Comparison of ENCODE assay signal across 25 cellular contexts in the genomic region with DNA sequence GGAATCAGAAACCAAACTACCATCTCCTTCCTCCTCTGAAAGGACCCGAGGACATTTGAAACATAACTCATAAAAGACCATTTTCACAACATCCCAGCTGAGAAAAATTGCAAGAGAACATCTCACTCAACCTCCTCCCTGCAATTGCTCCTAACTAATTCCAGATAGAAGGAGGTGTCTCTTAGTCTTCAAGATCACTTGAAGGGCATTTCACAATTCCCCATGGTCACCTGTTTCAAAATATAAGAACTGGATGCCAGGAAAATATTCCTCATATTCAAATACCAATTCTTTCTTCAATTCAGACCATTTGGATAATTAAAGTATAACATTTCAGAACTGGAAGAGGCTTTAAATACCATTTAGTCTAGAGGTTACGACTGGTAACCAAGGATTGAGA.
"Had no signal": no experiment of that assay in that cellular context is flagged by ENCODE, and none has a peak within 500 bp of the region (broad histone marks: within the 10 kb centered on the region; RNA-seq: fewer than 3 reads in every experiment).

No MANE protein-coding gene starts in this region.

- H3K36me3 Mint-ChIP-seq: immature natural killer cell had no signal

- H3K9me3 Mint-ChIP-seq: naive thymus-derived CD8-positive, alpha-beta T cell had no signal

- ATAC-seq: esophagus mucosa; heart right ventricle; left colon; left ventricle myocardium superior; mucosa of descending colon; naive thymus-derived CD8-positive, alpha-beta T cell; right cardiac atrium had no signal

- H3K4me1 Mint-ChIP-seq: immature natural killer cell; naive thymus-derived CD8-positive, alpha-beta T cell had no signal

- H3K27me3 ChIP-seq: dorsolateral prefrontal cortex, heart right ventricle, ovary, tibial artery, upper lobe of left lung had no signal

- H3K4me3 Mint-ChIP-seq: immature natural killer cell; naive thymus-derived CD8-positive, alpha-beta T cell; neural crest cell had no signal

- H3K4me2 ChIP-seq: smooth muscle cell had no signal

- DNase-seq: central memory CD4-positive, alpha-beta T cell; dorsolateral prefrontal cortex; effector CD8-positive, alpha-beta T cell; foreskin melanocyte; heart right ventricle; immature natural killer cell; kidney; left colon; left ventricle myocardium superior; mesendoderm; mucosa of descending colon; naive thymus-derived CD8-positive, alpha-beta T cell; ovary; right cardiac atrium; stimulated activated CD4-positive, alpha-beta T cell treated with anti-CD3 and anti-CD28 coated beads, Interleukin-2, amount 100 ng/mL, for 48 hours; stimulated activated naive CD4-positive, alpha-beta T cell treated with Interleukin-2 at 50 U/mL for 16 hours; tibial artery; upper lobe of left lung had no signal

- FAIRE-seq: endometrium, kidney had no signal

- H3K4me1 ChIP-seq: tibial artery, upper lobe of left lung had no signal

- H3K27ac Mint-ChIP-seq: immature natural killer cell; naive thymus-derived CD8-positive, alpha-beta T cell; progenitor cell of endocrine pancreas had no signal

- H3K27me3 Mint-ChIP-seq: progenitor cell of endocrine pancreas had no signal

- H3K27ac ChIP-seq: coronary artery, dorsolateral prefrontal cortex, heart right ventricle, ovary, tibial artery, upper lobe of left lung had no signal

- H3K36me3 ChIP-seq: heart right ventricle, ovary, tibial artery, upper lobe of left lung had no signal

- H3K9me3 ChIP-seq: mucosa of descending colon, ovary, tibial artery, upper lobe of left lung had no signal

- H3K4me3 ChIP-seq: coronary artery, dorsolateral prefrontal cortex, heart right ventricle, lung, mucosa of descending colon, ovary, smooth muscle cell, tibial artery, upper lobe of left lung had no signal
